8 cellular contexts compared by ENCODE assay signal in genomic region chr2:151261977-151262291, GRCh38. TPM values are rescaled to one million over a fixed set of nuclear protein-coding genes. Genes with fewer than 3 reads are reported as not detected.
A peak's percentile ranks its signal among the peaks of the same experiment; 100 is the strongest.
DNase-seq lines count a peak whose midpoint lies in the region; ATAC-seq and TF ChIP-seq lines count a peak whose summit lies in the region.

No MANE protein-coding gene starts in this region.

- H3K9ac ChIP-seq in adipocyte (ENCODE audit: low read length) = peak overlapping the region; percentile 96

- no peak for DNase-seq in activated CD4-positive, alpha-beta T cell treated with anti-CD3 and anti-CD28 coated beads for 36 hours
- no peak for DNase-seq in activated CD4-positive, alpha-beta T cell treated with anti-CD3 and anti-CD28 coated beads, Interleukin-2, amount 50 U/mL, for 1 hour
- DNase-seq in adipocyte (ENCODE audit: low read depth) = no peak
- DNase-seq in left lung = no peak
- DNase-seq in thoracic aorta (ENCODE audit: low spot score) = no peak
- no peak for DNase-seq in inferior parietal cortex (ENCODE audit: extremely low spot score)
- DNase-seq in stimulated activated CD4-positive, alpha-beta T cell treated with anti-CD3 and anti-CD28 coated beads, Interleukin-15, amount 100 ng/mL, for 24 hours = no peak

- H3K9me3 ChIP-seq in adipocyte (ENCODE audit: control insufficient read depth, low read length) (no peaks in the 10 kb centered on the region), left lung (no peaks in the 10 kb centered on the region), thoracic aorta (no peaks in the 10 kb centered on the region)

- H3K27ac ChIP-seq in left lung (peak overlapping the region; percentile 97 to 99), thoracic aorta (peak overlapping the region; percentile 91 to 92)

- no peak for ATAC-seq in activated CD4-positive, alpha-beta T cell treated with anti-CD3 and anti-CD28 coated beads for 36 hours
- ATAC-seq in left lung (no peak), thoracic aorta (ENCODE audit: insufficient number of reproducible peaks, low FRiP score, low read depth) (no peak), HG03571 (IDR thresholded peaks at IDR 0.05; ENCODE audit: unreplicated experiment) (no peak)

- H3K9me3 Mint-ChIP-seq in activated CD4-positive, alpha-beta T cell treated with anti-CD3 and anti-CD28 coated beads for 36 hours (ENCODE audit: low read depth) = no peaks in the 10 kb centered on the region

- H3K4me1 ChIP-seq in adipocyte (ENCODE audit: control insufficient read depth, insufficient read depth, low read length) (peaks cover 21% of the 10 kb centered on the region), left lung (peaks cover 4 to 12% of the 10 kb centered on the region in 2 donors), thoracic aorta (ENCODE audit: control insufficient read depth in 1 of 2, low read depth in 2 of 2) (peaks cover 4 to 25% of the 10 kb centered on the region in 2 donors)

- peak overlapping the region; percentile 95 for H3K27ac Mint-ChIP-seq in activated CD4-positive, alpha-beta T cell treated with anti-CD3 and anti-CD28 coated beads for 36 hours

- H3K4me3 ChIP-seq in adipocyte (ENCODE audit: low read length) (peak overlapping the region; percentile 96), left lung (peak overlapping the region; percentile 73), thoracic aorta (peak overlapping the region; percentile 91)

- no peaks in the 10 kb centered on the region for H3K27me3 Mint-ChIP-seq in activated CD4-positive, alpha-beta T cell treated with anti-CD3 and anti-CD28 coated beads for 36 hours

- no peaks in the 10 kb centered on the region for H3K36me3 Mint-ChIP-seq in activated CD4-positive, alpha-beta T cell treated with anti-CD3 and anti-CD28 coated beads for 36 hours (ENCODE audit: low read depth)

- intact Hi-C loops in activated CD4-positive, alpha-beta T cell treated with anti-CD3 and anti-CD28 coated beads for 36 hours (cut with DNase I, micrococcal nuclease) = loop anchor here (1.0 to 2.0 kb wide), 4 partner anchors 27 to 1675 kb away; partner anchors contain the start of genes MMADHC (in 2 of the 2), NMI (in 2 of the 2) and RIF1 (in 2 of the 2)
- intact Hi-C loops in left lung (cut with DNase I) = no loop called here

- peaks cover 18% of the 10 kb centered on the region for H3K4me1 Mint-ChIP-seq in activated CD4-positive, alpha-beta T cell treated with anti-CD3 and anti-CD28 coated beads for 36 hours

- CTCF ChIA-PET in activated CD4-positive, alpha-beta T cell treated with anti-CD3 and anti-CD28 coated beads for 36 hours (lab: Charles Lee) = interaction anchor here (0.7 kb wide), 1 partner anchor 31 kb away, joined by 3 read pairs; no protein-coding TSS in a partner anchor

- TF ChIP-seq CTCF in left lung (IDR thresholded peaks at IDR 0.05) (no peak), thoracic aorta (IDR thresholded peaks at IDR 0.05) (no peak)

- POLR2A ChIA-PET in activated CD4-positive, alpha-beta T cell treated with anti-CD3 and anti-CD28 coated beads for 36 hours (lab: Charles Lee) = no interaction called here

- H3K27me3 ChIP-seq in adipocyte (replicated peaks; ENCODE audit: control insufficient read depth, insufficient read depth, low read length) (no peaks in the 10 kb centered on the region), left lung (no peaks in the 10 kb centered on the region), thoracic aorta (replicated peaks; ENCODE audit: insufficient read depth) (no peaks in the 10 kb centered on the region)

- peak overlapping the region; percentile 89 for H3K4me3 Mint-ChIP-seq in activated CD4-positive, alpha-beta T cell treated with anti-CD3 and anti-CD28 coated beads for 36 hours

- H3K36me3 ChIP-seq in adipocyte (ENCODE audit: control insufficient read depth, insufficient read depth, low read length, severe bottlenecking) (no peaks in the 10 kb centered on the region), left lung (no peaks in the 10 kb centered on the region), thoracic aorta (no peaks in the 10 kb centered on the region)

RNA-seq across cellular contexts. Expression of gene RBM43, which starts 0.3 kb away (rescaled TPM):
- 1 to 10 TPM; 5.7 to 5.8 TPM for total RNA-seq in activated CD4-positive, alpha-beta T cell treated with anti-CD3 and anti-CD28 coated beads for 36 hours
- total RNA-seq in left lung = 1 to 10 TPM; 6.2 to 7.5 TPM
- 1 to 10 TPM; 2.0 to 5.3 TPM for total RNA-seq in thoracic aorta

RNA-seq across cellular contexts. Expression of gene NMI, which starts 27.5 kb away (rescaled TPM):
- total RNA-seq in activated CD4-positive, alpha-beta T cell treated with anti-CD3 and anti-CD28 coated beads for 36 hours = 10 to 100 TPM; 32.3 to 37.4 TPM
- total RNA-seq in left lung (10 to 100 TPM; 20.8 to 32.1 TPM), thoracic aorta (1 to 10 TPM; 7.9 to 9.2 TPM)

Comparison
In these comparisons a context has a peak if more than half of its experiments do, and no peak if none do; other contexts are left out.
1. intact Hi-C loops: an anchor here in activated CD4-positive, alpha-beta T cell treated with anti-CD3 and anti-CD28 coated beads for 36 hours (1.0 to 2.0 kb wide); none called in left lung.